Comparison of ENCODE assay signal across 8 cellular contexts in the genomic region with DNA sequence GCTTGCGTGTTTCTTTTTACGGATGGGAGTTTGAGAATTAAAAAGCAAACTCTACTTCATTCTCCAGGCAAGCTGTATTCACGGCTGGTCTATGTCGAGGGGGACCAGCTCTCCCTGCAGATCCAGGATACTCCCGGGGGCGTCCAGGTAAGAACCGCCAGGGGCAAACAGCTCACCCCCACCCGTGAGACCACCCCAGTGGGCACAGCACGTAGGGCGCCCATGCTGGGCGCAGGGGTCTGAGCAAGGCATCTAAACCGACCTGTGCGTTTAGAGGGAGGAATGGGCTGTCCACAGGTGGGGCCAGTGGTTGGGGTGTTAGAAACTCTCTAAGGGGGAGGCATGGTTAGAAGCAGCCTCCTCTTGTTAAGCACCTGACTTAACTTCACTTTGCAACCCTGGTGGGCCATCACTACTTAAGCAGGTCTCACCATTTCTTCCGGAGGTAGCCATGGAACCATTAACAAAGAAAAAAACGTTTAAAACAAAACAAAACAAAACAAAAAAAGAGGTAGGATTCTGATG. TPM values are rescaled to one million over a fixed set of nuclear protein-coding genes. Genes with fewer than 3 reads are reported as not detected.
DNase-seq lines count a peak whose midpoint lies in the region; ATAC-seq, FAIRE-seq and TF ChIP-seq lines count a peak whose summit lies in the region.

No MANE protein-coding gene starts in this region.

- peaks cover 17% of the 10 kb centered on the region for H3K4me1 ChIP-seq in A549

- TF ChIP-seq CTCF in A549 (IDR thresholded peaks at IDR 0.05) (no peak), WERI-Rb-1 (IDR thresholded peaks at IDR 0.05; ENCODE audit: low read depth, low read length) (no peak)

- H3K4me3 Mint-ChIP-seq in dendritic cell treated with granulocyte-macrophage colony-stimulating factor and Interleukin-4, amounts not matched to agents 40 ng/mL and 50 ng/mL, for 4 days: peak overlapping the region; percentile 89
- peak overlapping the region; percentile 87 to 94 (median 92) for H3K4me3 Mint-ChIP-seq in naive thymus-derived CD8-positive, alpha-beta T cell

- TF ChIP-seq RAD21 in A549 (conservative IDR thresholded peaks at IDR 0.05 in 1 of 2, IDR thresholded peaks at IDR 0.05 in 1 of 2): no peak

- WGBS in A549 (ENCODE audit: missing lambda C conversion rate): 68% methylated on average over 13 of the region's 15 CpGs

- peak overlapping the region; percentile 83 for H3K4me2 ChIP-seq in A549

- no peaks in the 10 kb centered on the region for H3K36me3 ChIP-seq in WERI-Rb-1

- peaks cover 34% of the 10 kb centered on the region for H3K27me3 Mint-ChIP-seq in dendritic cell treated with granulocyte-macrophage colony-stimulating factor and Interleukin-4, amounts not matched to agents 40 ng/mL and 50 ng/mL, for 4 days
- peaks cover 0 to 19% (median 3%) of the 10 kb centered on the region in 5 donors for H3K27me3 Mint-ChIP-seq in naive thymus-derived CD8-positive, alpha-beta T cell

- DNase-seq in A549 (ENCODE audit: low read depth in 1 of 2, low spot score in 1 of 2): no peak
- no peak for DNase-seq in Jurkat, Clone E6-1 (ENCODE audit: low read depth, low spot score)
- no peak for DNase-seq in naive thymus-derived CD8-positive, alpha-beta T cell
- DNase-seq in NCI-H2196 (lab: John Stamatoyannopoulos, UW; ENCODE audit: unreplicated experiment): no peak
- no peak for DNase-seq in foreskin melanocyte
- DNase-seq in WERI-Rb-1: no peak
- no peak for DNase-seq in CD1c-positive myeloid dendritic cell (ENCODE audit: extremely low spot score)

- CTCF ChIA-PET in A549 (lab: Yijun Ruan, JAX): interaction anchor here (1.0 to 3.3 kb wide), 6 partner anchors 8 to 324 kb away, joined by 3 to 16 read pairs (median 4); no protein-coding TSS in a partner anchor

- H3K27ac Mint-ChIP-seq in dendritic cell treated with granulocyte-macrophage colony-stimulating factor and Interleukin-4, amounts not matched to agents 40 ng/mL and 50 ng/mL, for 4 days: peak overlapping the region; percentile 55
- H3K27ac Mint-ChIP-seq in naive thymus-derived CD8-positive, alpha-beta T cell: peak overlapping the region in 9 of 10 donors; percentile 57 to 93 (median 85)

- H3K4me3 ChIP-seq in A549 (peak overlapping the region; percentile 52), WERI-Rb-1 (ENCODE audit: low read depth, low read length) (no peak overlapping the region)
- peak overlapping the region; percentile 63; the same call in 1 of the 2 replicates for H3K4me3 ChIP-seq in Jurkat, Clone E6-1 (ENCODE audit: low read length)

- H3K27me3 ChIP-seq in WERI-Rb-1 (ENCODE audit: insufficient read depth, low read depth, severe bottlenecking): no peaks in the 10 kb centered on the region

- intact Hi-C loops in dendritic cell treated with granulocyte-macrophage colony-stimulating factor and Interleukin-4, amounts not matched to agents 40 ng/mL and 50 ng/mL, for 4 days (cut with micrococcal nuclease): loop anchor here (5.0 kb wide), 1 partner anchor 109 kb away; no protein-coding TSS in a partner anchor

- no peaks in the 10 kb centered on the region for H3K9me3 ChIP-seq in A549
- no peaks in the 10 kb centered on the region for H3K9me3 ChIP-seq in WERI-Rb-1 (ENCODE audit: severe bottlenecking)

- TF ChIP-seq EP300 in A549 (IDR thresholded peaks at IDR 0.05): no peak

- no peak overlapping the region for H3K27ac ChIP-seq in A549
- H3K27ac ChIP-seq in WERI-Rb-1: no peak overlapping the region

- no peak for ATAC-seq in A549
- no peak for ATAC-seq in naive thymus-derived CD8-positive, alpha-beta T cell

- POLR2A ChIA-PET in A549 (lab: Yijun Ruan, JAX): no interaction called here
- POLR2A ChIA-PET in naive thymus-derived CD8-positive, alpha-beta T cell (lab: Charles Lee): interaction anchor here (1.4 to 2.6 kb wide), 3 partner anchors 10 to 90 kb away, joined by 4 to 11 read pairs (median 5); no protein-coding TSS in a partner anchor

- no peaks in the 10 kb centered on the region for H3K9me3 Mint-ChIP-seq in dendritic cell treated with granulocyte-macrophage colony-stimulating factor and Interleukin-4, amounts not matched to agents 40 ng/mL and 50 ng/mL, for 4 days
- no peaks in the 10 kb centered on the region for H3K9me3 Mint-ChIP-seq in naive thymus-derived CD8-positive, alpha-beta T cell

- FAIRE-seq in A549 (lab: Jason Lieb, UNC): no peak

- H3K4me1 Mint-ChIP-seq in dendritic cell treated with granulocyte-macrophage colony-stimulating factor and Interleukin-4, amounts not matched to agents 40 ng/mL and 50 ng/mL, for 4 days (ENCODE audit: low read depth): peaks cover 32% of the 10 kb centered on the region
- H3K4me1 Mint-ChIP-seq in naive thymus-derived CD8-positive, alpha-beta T cell: peaks cover 14 to 26% (median 24%) of the 10 kb centered on the region in 4 donors

- no peak for TF ChIP-seq POLR2A in A549 (IDR thresholded peaks at IDR 0.05; ENCODE audit: low read length)

- H3K36me3 Mint-ChIP-seq in dendritic cell treated with granulocyte-macrophage colony-stimulating factor and Interleukin-4, amounts not matched to agents 40 ng/mL and 50 ng/mL, for 4 days (ENCODE audit: low read depth): no peaks in the 10 kb centered on the region
- H3K36me3 Mint-ChIP-seq in naive thymus-derived CD8-positive, alpha-beta T cell: peaks cover 0 to 7% (median 0%) of the 10 kb centered on the region in 3 donors

TF ChIP-seq in A549, 52 proteins besides CTCF, POLR2A, EP300 and RAD21:
- TF ChIP-seq MAZ (IDR thresholded peaks at IDR 0.05; ENCODE audit: borderline replicate concordance, low read depth, low read length) (no peak), NPAS2 (CRISPR knock-in tag; IDR thresholded peaks at IDR 0.05; ENCODE audit: borderline replicate concordance) (no peak), MAFK (IDR thresholded peaks at IDR 0.05; ENCODE audit: partially characterized antibody) (no peak)

RNA-seq across cellular contexts. Expression of a gene that starts 1.0 kb away (rescaled TPM):
- polyA plus RNA-seq in A549 (2011; rRNA removed): 2.1 TPM in 2 replicates
- polyA plus RNA-seq in A549 (2012; cell fraction: cytosol; rRNA removed): 3.7 and 7.4 TPM in 2 replicates
- polyA plus RNA-seq in A549 (2012; cell fraction: nucleus; rRNA removed): 3.4 and 4.0 TPM in 2 replicates
- polyA plus RNA-seq in A549 (2017; fragmentation: RNase III; extraction: RNeasy Plus Mini Kit Qiagen cat#74134 plus additional on column Dnase treatment): 3.8 to 4.8 TPM (median 4.7 TPM) in 3 replicates
- polyA minus RNA-seq in A549 (2011; rRNA and poly(A)+ RNA removed): 9.6 and 18.3 TPM in 2 replicates
- 6.9 TPM for polyA plus RNA-seq in Jurkat, Clone E6-1 (2012; ENCODE audit: insufficient read depth, insufficient read length)
- 1 to 10 TPM; 2.9 TPM for total RNA-seq in naive thymus-derived CD8-positive, alpha-beta T cell
- 1 to 10 TPM in 2 of 3 donors, under 1 TPM in 1; 0.20 to 3.3 (median 1.7) TPM for polyA plus RNA-seq in naive thymus-derived CD8-positive, alpha-beta T cell

RNA-seq across cellular contexts. Expression of a gene that starts 20.3 kb away (rescaled TPM):
- 1,202 and 1,438 TPM in 2 replicates for polyA plus RNA-seq in A549 (2011; rRNA removed)
- polyA plus RNA-seq in A549 (2012; cell fraction: cytosol; rRNA removed): 447 and 511 TPM in 2 replicates
- polyA plus RNA-seq in A549 (2012; cell fraction: nucleus; rRNA removed): 97.5 and 150 TPM in 2 replicates
- polyA plus RNA-seq in A549 (2017; fragmentation: RNase III; extraction: RNeasy Plus Mini Kit Qiagen cat#74134 plus additional on column Dnase treatment): 1,367 to 1,538 TPM (median 1,393 TPM) in 3 replicates
- polyA minus RNA-seq in A549 (2011; rRNA and poly(A)+ RNA removed): 53.4 and 53.8 TPM in 2 replicates
- polyA plus RNA-seq in Jurkat, Clone E6-1 (2012; ENCODE audit: insufficient read depth, insufficient read length): 1,676 TPM
- 1,000 to 10,000 TPM; 2,102 to 2,162 TPM for total RNA-seq in naive thymus-derived CD8-positive, alpha-beta T cell
- polyA plus RNA-seq in naive thymus-derived CD8-positive, alpha-beta T cell: 1,000 to 10,000 TPM; 7,933 to 9,149 (median 9,080) TPM

Comparison
In these comparisons a context has a peak if more than half of its experiments do, and no peak if none do; other contexts are left out.
1. RNA of a gene that starts 20.3 kb away (polyA plus RNA-seq): 7,933 to 9,149 TPM in naive thymus-derived CD8-positive, alpha-beta T cell; 97.5 to 1,538 TPM in A549; every median in the first group is over 4 times any median in the second.